ENCODE assay signal across 16 cellular contexts in genomic region chr11:57310091-57310490, GRCh38. TPM values are rescaled to one million over a fixed set of nuclear protein-coding genes. Genes with fewer than 3 reads are reported as not detected.
A peak's percentile ranks its signal among the peaks of the same experiment; 100 is the strongest.
DNase-seq lines count a peak whose midpoint lies in the region; TF ChIP-seq lines count a peak whose summit lies in the region.
"Had no signal": no experiment of that assay in that cellular context is flagged by ENCODE, and none has a peak within 500 bp of the region (broad histone marks: within the 10 kb centered on the region; RNA-seq: fewer than 3 reads in every experiment).

No MANE protein-coding gene starts in this region.

- peaks cover 45% of the 10 kb centered on the region for H3K36me3 Mint-ChIP-seq in brain
- peaks cover 70% of the 10 kb centered on the region for H3K36me3 Mint-ChIP-seq in Caco-2 (ENCODE audit: insufficient read depth, unreplicated experiment)

- no TSS peak for BruUV-seq in Caco-2 (replicated peaks; lab: Mats Ljungman, UMichigan)

- DNase-seq in GM23248: no peak
- DNase-seq in hepatocyte (ENCODE audit: low spot score): no peak
- no peak for DNase-seq in amniotic stem cell (lab: John Stamatoyannopoulos, UW)
- DNase-seq in midbrain (lab: John Stamatoyannopoulos, UW): no peak
- no peak for DNase-seq in Caco-2
- DNase-seq in activated gamma-delta T cell (lab: John Stamatoyannopoulos, UW): no peak
- DNase-seq: activated CD4-positive, alpha-beta T cell treated with anti-CD3 and anti-CD28 coated beads for 1 hour; activated T-cell treated with anti-CD3 and anti-CD28 coated beads, Interleukin-2, amount 50 U/mL, for 72 hours; NCI-H1092 treated with DMSO at 0.1 percent for 48 hours; NCI-H526 treated with DMSO at 0.1 percent for 48 hours; retina had no signal

- whole genome bisulfite sequencing in GM23248 (ENCODE audit: low coverage in 1 of 2, low lambda C conversion rate in 2 of 2, missing lambda C conversion rate in 2 of 2), 2 experiments: 24 to 35% methylated on average over 6 of the region's 6 CpGs
- WGBS in hepatocyte (ENCODE audit: low lambda C conversion rate, missing lambda C conversion rate): 95% methylated on average over 6 of the region's 6 CpGs

- TF ChIP-seq CTCF in brain (conservative IDR thresholded peaks at IDR 0.05): no peak
- no peak for TF ChIP-seq CTCF in hepatocyte (IDR thresholded peaks at IDR 0.05; ENCODE audit: poor library complexity)
- no peak for TF ChIP-seq CTCF in Caco-2 (IDR thresholded peaks at IDR 0.05; ENCODE audit: insufficient read depth in 1 of 2, low read depth in 1 of 2, low read length in 1 of 2, severe bottlenecking in 1 of 2, unreplicated experiment in 1 of 2)

- peaks cover 69% of the 10 kb centered on the region for H3K4me1 Mint-ChIP-seq in brain
- H3K4me1 Mint-ChIP-seq in Caco-2 (ENCODE audit: low read depth, unreplicated experiment): peaks cover 35% of the 10 kb centered on the region

- H3K27ac Mint-ChIP-seq in brain (peak overlapping the region; percentile 48 to 95 (median 92)), Caco-2 (ENCODE audit: unreplicated experiment) (no peak overlapping the region)
- H3K27ac Mint-ChIP-seq: activated T-cell treated with anti-CD3 and anti-CD28 coated beads, Interleukin-2, amount 50 U/mL, for 72 hours; memory B cell had no signal

- H2AFZ ChIP-seq in GM23248 (no peak overlapping the region), hepatocyte (no peak overlapping the region)

- no peaks in the 10 kb centered on the region for H3K9me3 Mint-ChIP-seq in brain
- H3K9me3 Mint-ChIP-seq in Caco-2 (ENCODE audit: unreplicated experiment): no peaks in the 10 kb centered on the region
- H3K9me3 Mint-ChIP-seq: activated T-cell treated with anti-CD3 and anti-CD28 coated beads, Interleukin-2, amount 50 U/mL, for 72 hours; memory B cell had no signal

- H3K9me3 ChIP-seq in GM23248 (ENCODE audit: low read depth) (no peaks in the 10 kb centered on the region), hepatocyte (ENCODE audit: low read depth) (no peaks in the 10 kb centered on the region), Caco-2 (no peaks in the 10 kb centered on the region)

- H3K4me1 ChIP-seq in GM23248 (ENCODE audit: insufficient read depth): peaks cover 48% of the 10 kb centered on the region
- peaks cover 29% of the 10 kb centered on the region for H3K4me1 ChIP-seq in hepatocyte (ENCODE audit: insufficient read depth)
- peaks cover 40% of the 10 kb centered on the region for H3K4me1 ChIP-seq in Caco-2

- CTCF ChIA-PET in Caco-2 (lab: Charles Lee): no interaction called here

- H3K9me2 ChIP-seq in GM23248 (ENCODE audit: insufficient read depth) (no peaks in the 10 kb centered on the region), hepatocyte (replicated peaks; ENCODE audit: insufficient read depth) (no peaks in the 10 kb centered on the region)

- intact Hi-C loops in Caco-2 (cut with micrococcal nuclease; ENCODE audit: unreplicated experiment): no loop called here

- no peaks in the 10 kb centered on the region for H3K27me3 ChIP-seq in GM23248 (replicated peaks; ENCODE audit: insufficient read depth)
- H3K27me3 ChIP-seq in hepatocyte: no peaks in the 10 kb centered on the region
- no peaks in the 10 kb centered on the region for H3K27me3 ChIP-seq in Caco-2 (replicated peaks; ENCODE audit: control insufficient read depth, insufficient read depth, low read length)
- H3K27me3 ChIP-seq: cardiac muscle cell had no signal

- H3K4me2 ChIP-seq in GM23248 (ENCODE audit: unreplicated experiment): peak overlapping the region; percentile 68
- peak overlapping the region; percentile 77 for H3K4me2 ChIP-seq in hepatocyte

- H3K27ac ChIP-seq in GM23248 (peak overlapping the region; percentile 85), hepatocyte (peak overlapping the region; percentile 89), skin epidermis (peak overlapping the region in 19 of 21 experiments; percentile 26 to 93 (median 80))

- H3K9ac ChIP-seq in GM23248: peak overlapping the region; percentile 75

- H4K20me1 ChIP-seq in GM23248 (ENCODE audit: insufficient read depth) (no peaks in the 10 kb centered on the region), hepatocyte (ENCODE audit: insufficient read depth, poor library complexity, severe bottlenecking) (peaks cover 22% of the 10 kb centered on the region)

- H3K27me3 Mint-ChIP-seq in brain (no peaks in the 10 kb centered on the region), Caco-2 (ENCODE audit: insufficient read depth, unreplicated experiment) (no peaks in the 10 kb centered on the region)

- H3K36me3 ChIP-seq in GM23248 (ENCODE audit: low read depth) (peaks cover 27% of the 10 kb centered on the region), hepatocyte (replicated peaks; ENCODE audit: insufficient read depth, low read depth) (no peaks in the 10 kb centered on the region), Caco-2 (ENCODE audit: control insufficient read depth, insufficient read depth, low read length) (peaks cover 12% of the 10 kb centered on the region)

- POLR2A ChIA-PET in Caco-2 (lab: Charles Lee): no interaction called here

- in situ Hi-C loops in GM23248 (cut with MboI): no loop called here

- H3K79me2 ChIP-seq in GM23248 (ENCODE audit: insufficient read depth) (peaks cover 69% of the 10 kb centered on the region), hepatocyte (peaks cover 58% of the 10 kb centered on the region)

- H3K4me3 Mint-ChIP-seq in brain: peak overlapping the region in 2 of 5 experiments; percentile 82 to 85
- no peak overlapping the region for H3K4me3 Mint-ChIP-seq in Caco-2 (ENCODE audit: unreplicated experiment)
- H3K4me3 Mint-ChIP-seq: memory B cell had no signal

- H3K4me3 ChIP-seq in GM23248 (peak overlapping the region; percentile 68), hepatocyte (no peak overlapping the region), skin epidermis (peak overlapping the region in 1 of 7 experiments; percentile 41), Caco-2 (ENCODE audit: low read depth, low read length) (no peak overlapping the region)

- H3F3A ChIP-seq in GM23248 (ENCODE audit: insufficient read depth): peaks cover 32% of the 10 kb centered on the region

RNA-seq across cellular contexts. Expression of gene TNKS1BP1, which starts 14.7 kb away (rescaled TPM):
- total RNA-seq in GM23248 (2014; rRNA removed; shearing (Covaris generic)): 89.7 and 92.1 TPM in 2 replicates
- 88.2 and 88.8 TPM in 2 replicates for polyA plus RNA-seq in GM23248 (2016; fragmentation: Nextera tagmentation; extraction: Ambion mirVana)
- polyA plus RNA-seq in brain (ENCODE audit: insufficient read depth, low read depth, low replicate concordance): 44.0 TPM
- total RNA-seq in hepatocyte: 30.7 and 54.9 TPM in 2 replicates
- polyA plus RNA-seq in hepatocyte: 104 and 114 TPM in 2 replicates
- 107 and 120 TPM in 2 replicates for total RNA-seq in Caco-2 (2022)

RNA-seq across cellular contexts. Expression of gene SSRP1, which starts 25.6 kb away (rescaled TPM):
- total RNA-seq in GM23248 (2014; rRNA removed; shearing (Covaris generic)): 69.2 and 76.2 TPM in 2 replicates
- polyA plus RNA-seq in GM23248 (2016; fragmentation: Nextera tagmentation; extraction: Ambion mirVana) (29.3 and 32.9 TPM in 2 replicates), brain (ENCODE audit: insufficient read depth, low read depth, low replicate concordance) (226 TPM), hepatocyte (34.0 and 42.3 TPM in 2 replicates)
- total RNA-seq in hepatocyte (64.6 and 68.6 TPM in 2 replicates), Caco-2 (2022) (206 and 212 TPM in 2 replicates)

RNA-seq across cellular contexts. Expression of gene P2RX3, which starts 28.1 kb away (rescaled TPM):
- total RNA-seq in GM23248 (2014; rRNA removed; shearing (Covaris generic)): not detected in 2 replicates
- polyA plus RNA-seq in GM23248 (2016; fragmentation: Nextera tagmentation; extraction: Ambion mirVana) (0.10 TPM in 1 of 2 replicates, not detected in the other), brain (ENCODE audit: insufficient read depth, low read depth, low replicate concordance) (0.41 TPM), hepatocyte (not detected in 2 replicates)
- total RNA-seq in hepatocyte (0.16 TPM in 1 of 2 replicates, not detected in the other), Caco-2 (2022) (not detected in 2 replicates)
- total RNA-seq: activated T-cell treated with anti-CD3 and anti-CD28 coated beads, Interleukin-2, amount 50 U/mL, for 72 hours; SK-MEL-5 had no signal
